Comparison of ENCODE assay signal across 12 cellular contexts in the genomic region with DNA sequence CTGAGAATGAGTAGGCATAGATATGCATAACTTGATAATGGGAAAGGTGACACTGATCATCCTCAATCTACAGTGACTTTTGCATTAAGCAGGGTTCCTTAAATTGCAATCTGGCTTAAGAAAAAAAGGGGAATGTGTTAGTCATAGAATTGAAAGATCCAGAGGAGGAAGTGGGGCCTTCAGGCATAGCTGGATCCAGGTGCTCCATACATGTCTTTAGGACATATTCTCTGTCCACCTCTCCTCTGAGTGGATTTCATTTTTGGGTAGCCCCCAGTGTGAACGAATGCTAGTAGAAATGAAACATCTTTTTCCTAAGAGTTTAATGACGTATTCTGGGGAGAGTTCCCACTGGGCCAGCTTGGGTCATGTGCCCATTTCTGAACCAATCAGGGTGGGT. TPM values are rescaled to one million over a fixed set of nuclear protein-coding genes. Genes with fewer than 3 reads are reported as not detected.
"Had no signal": no experiment of that assay in that cellular context is flagged by ENCODE, and none has a peak within 500 bp of the region (broad histone marks: within the 10 kb centered on the region; RNA-seq: fewer than 3 reads in every experiment).

No MANE protein-coding gene starts in this region.

- H2AFZ ChIP-seq: GM23248 had no signal

- H3K9ac ChIP-seq: GM23248, KMS-11 had no signal

- H3K27ac ChIP-seq: GM23248, HL-60, KMS-11 had no signal

- DNase-seq: GM23248, GOT3, H7, HFFc6, IMR-90, KBM-7 had no signal

- H3K4me2 ChIP-seq: KMS-11 had no signal

- H3K9me3 ChIP-seq: HAP-1 had no signal

- H3K36me3 ChIP-seq: HAP-1 had no signal

- H3K4me3 ChIP-seq: GM23248, HAP-1 had no signal

- ATAC-seq: HCT116 had no signal

- H3K4me1 ChIP-seq: HAP-1 had no signal

RNA-seq across cellular contexts. Expression of a gene that starts 27.6 kb away (rescaled TPM):
- total RNA-seq: GM23248, H4, HFFc6, HT1080, IMR-90 had no signal
- polyA plus RNA-seq: GM23248, IMR-90 had no signal

RNA-seq across cellular contexts. Expression of a gene that starts 46.0 kb away (rescaled TPM):
- total RNA-seq: GM23248, H4, H7, HFFc6, HT1080, IMR-90 had no signal
- polyA plus RNA-seq: GM23248, IMR-90 had no signal
